In genomic region chr1:42937141-42937696, GRCh38 we compare ENCODE assay signal across 9 cellular contexts. TPM values are rescaled to one million over a fixed set of nuclear protein-coding genes. Genes with fewer than 3 reads are reported as not detected.
DNase-seq lines count a peak whose midpoint lies in the region; ATAC-seq and TF ChIP-seq lines count a peak whose summit lies in the region.
"Had no signal": no experiment of that assay in that cellular context is flagged by ENCODE, and none has a peak within 500 bp of the region (broad histone marks: within the 10 kb centered on the region; RNA-seq: fewer than 3 reads in every experiment).

No MANE protein-coding gene starts in this region.

- H3K36me3 Mint-ChIP-seq in progenitor cell of endocrine pancreas (ENCODE audit: insufficient read depth) = peaks cover 12% of the 10 kb centered on the region

- WGBS in spleen, 5 donors = 69 to 88% (median 75%) methylated on average over 6 of the region's 6 CpGs

- H2AFZ ChIP-seq in fibroblast of lung (ENCODE audit: low read length) = no peak overlapping the region

- peak overlapping the region; percentile 38 for H3K27ac ChIP-seq in fibroblast of lung (ENCODE audit: insufficient read depth, low read length)
- H3K27ac ChIP-seq in spleen = peak overlapping the region; percentile 67 to 97 (median 90)

- no peak for TF ChIP-seq CTCF in fibroblast of lung (conservative IDR thresholded peaks at IDR 0.05 in 1 of 2, IDR thresholded peaks at IDR 0.05 in 1 of 2; ENCODE audit: low read depth in 1 of 2, low read length in 2 of 2)
- peak in 3 of 11 experiments; percentile 10 to 35 (median 33) for TF ChIP-seq CTCF in spleen (IDR thresholded peaks at IDR 0.05 in 8 of 11, conservative IDR thresholded peaks at IDR 0.05 in 3 of 11)
- no peak for TF ChIP-seq CTCF in progenitor cell of endocrine pancreas (IDR thresholded peaks at IDR 0.05; ENCODE audit: unreplicated experiment)

- no peak overlapping the region for H3K27ac Mint-ChIP-seq in progenitor cell of endocrine pancreas

- intact Hi-C loops in spleen (cut with DNase I; ENCODE audit: low total_unique reads) = no loop called here

- no peaks in the 10 kb centered on the region for H3K27me3 Mint-ChIP-seq in progenitor cell of endocrine pancreas

- H3K9ac ChIP-seq in fibroblast of lung (ENCODE audit: insufficient read depth, low read length) = no peak overlapping the region

- H3K9me3 ChIP-seq in fibroblast of lung (ENCODE audit: control insufficient read depth, insufficient read depth, low read depth, low read length) (no peaks in the 10 kb centered on the region), spleen (no peaks in the 10 kb centered on the region)

- H3K27me3 ChIP-seq in fibroblast of lung (ENCODE audit: control insufficient read depth, insufficient read depth, low read length) = no peaks in the 10 kb centered on the region
- H3K27me3 ChIP-seq in spleen (replicated peaks in 1 of 7) = no peaks in the 10 kb centered on the region

- peaks cover 20% of the 10 kb centered on the region for H3K4me1 Mint-ChIP-seq in progenitor cell of endocrine pancreas (ENCODE audit: low read depth)

- H3K4me3 ChIP-seq in fibroblast of lung (replicated peaks in 1 of 4; ENCODE audit: control extremely low read depth in 1 of 4, insufficient read depth in 1 of 4, low read depth in 3 of 4, low read length in 4 of 4) (no peak overlapping the region), spleen (peak overlapping the region in 1 of 8 donors; percentile 36)

- no peak overlapping the region for H3K4me2 ChIP-seq in fibroblast of lung (ENCODE audit: extremely low read depth, insufficient read depth, low read length)

- peaks cover 27% of the 10 kb centered on the region for H3K4me1 ChIP-seq in fibroblast of lung (ENCODE audit: control insufficient read depth, extremely low read depth, insufficient read depth, low read length)
- peaks cover 60 to 100% (median 90%) of the 10 kb centered on the region in 6 donors for H3K4me1 ChIP-seq in spleen

- peaks cover 16% of the 10 kb centered on the region for H3K79me2 ChIP-seq in fibroblast of lung (ENCODE audit: control insufficient read depth, insufficient read depth, low read length)

- H3K4me3 Mint-ChIP-seq in progenitor cell of endocrine pancreas (ENCODE audit: low read depth) = no peak overlapping the region

- H4K20me1 ChIP-seq in fibroblast of lung (ENCODE audit: control insufficient read depth, extremely low read depth, insufficient read depth, low read length) = no peaks in the 10 kb centered on the region

- peak; percentile 46 for DNase-seq in NCI-H2107 treated with DMSO at 0.1 percent for 48 hours (lab: John Stamatoyannopoulos, UW; ENCODE audit: unreplicated experiment)
- no peak for DNase-seq in NCI-H2107 (lab: John Stamatoyannopoulos, UW)
- DNase-seq in RPMI7951 (ENCODE audit: low read depth) = peak; percentile 78
- peak; percentile 66 to 74 for DNase-seq in fibroblast of lung (ENCODE audit: low read depth in 2 of 2)
- peak; percentile 77 for DNase-seq in spleen
- no peak for DNase-seq in activated CD8-positive, alpha-beta memory T cell treated with anti-CD3 and anti-CD28 coated beads, Interleukin-2, amount 50 U/mL, for 4 hours
- no peak for DNase-seq in progenitor cell of endocrine pancreas (ENCODE audit: low spot score, unreplicated experiment)
- DNase-seq: kidney had no signal

- no peak for TF ChIP-seq POLR2A in spleen (IDR thresholded peaks at IDR 0.05)

- ATAC-seq in HG03342 (IDR thresholded peaks at IDR 0.05; ENCODE audit: unreplicated experiment) = no peak

- H3K36me3 ChIP-seq in fibroblast of lung (ENCODE audit: control insufficient read depth, insufficient read depth, low read length) = peaks cover 4% of the 10 kb centered on the region
- peaks cover 0 to 53% (median 3%) of the 10 kb centered on the region in 6 donors for H3K36me3 ChIP-seq in spleen

- H3K9me3 Mint-ChIP-seq in progenitor cell of endocrine pancreas (ENCODE audit: low read depth) = no peaks in the 10 kb centered on the region

RNA-seq across cellular contexts. Expression of gene SLC2A1, which starts 21.4 kb away (rescaled TPM):
- total RNA-seq in RPMI7951 (2014; rRNA removed; shearing (Covaris generic)) = 192 and 248 TPM in 2 replicates
- 17.2 and 56.5 TPM in 2 replicates for total RNA-seq in fibroblast of lung
- 29.5 and 29.9 TPM in 2 replicates for polyA plus RNA-seq in fibroblast of lung
- polyA plus RNA-seq in fibroblast of lung (2012) = 46.1 and 46.9 TPM in 2 replicates
- 66.6 and 84.1 TPM in 2 replicates for polyA minus RNA-seq in fibroblast of lung (ENCODE audit: low replicate concordance)
- total RNA-seq in spleen = 100 to 1,000 TPM in 3 of 7 donors, 10 to 100 TPM in 4; 26.2 to 142 (median 83.1) TPM
- 10 to 100 TPM; 18.3 to 31.0 (median 19.5) TPM for polyA plus RNA-seq in spleen
- total RNA-seq in progenitor cell of endocrine pancreas = 49.7 and 54.7 TPM in 2 replicates

Comparison
In these comparisons a context has a peak if more than half of its experiments do, and no peak if none do; other contexts are left out.
1. DNase-seq: peak in NCI-H2107 treated with DMSO at 0.1 percent for 48 hours (single experiment), RPMI7951 (single experiment), fibroblast of lung (2 of 2) and spleen (single experiment); none in NCI-H2107 (single experiment), activated CD8-positive, alpha-beta memory T cell treated with anti-CD3 and anti-CD28 coated beads, Interleukin-2, amount 50 U/mL, for 4 hours (single experiment) and progenitor cell of endocrine pancreas (single experiment).